Comparison of ENCODE assay signal across 1 cellular context in the genomic region with DNA sequence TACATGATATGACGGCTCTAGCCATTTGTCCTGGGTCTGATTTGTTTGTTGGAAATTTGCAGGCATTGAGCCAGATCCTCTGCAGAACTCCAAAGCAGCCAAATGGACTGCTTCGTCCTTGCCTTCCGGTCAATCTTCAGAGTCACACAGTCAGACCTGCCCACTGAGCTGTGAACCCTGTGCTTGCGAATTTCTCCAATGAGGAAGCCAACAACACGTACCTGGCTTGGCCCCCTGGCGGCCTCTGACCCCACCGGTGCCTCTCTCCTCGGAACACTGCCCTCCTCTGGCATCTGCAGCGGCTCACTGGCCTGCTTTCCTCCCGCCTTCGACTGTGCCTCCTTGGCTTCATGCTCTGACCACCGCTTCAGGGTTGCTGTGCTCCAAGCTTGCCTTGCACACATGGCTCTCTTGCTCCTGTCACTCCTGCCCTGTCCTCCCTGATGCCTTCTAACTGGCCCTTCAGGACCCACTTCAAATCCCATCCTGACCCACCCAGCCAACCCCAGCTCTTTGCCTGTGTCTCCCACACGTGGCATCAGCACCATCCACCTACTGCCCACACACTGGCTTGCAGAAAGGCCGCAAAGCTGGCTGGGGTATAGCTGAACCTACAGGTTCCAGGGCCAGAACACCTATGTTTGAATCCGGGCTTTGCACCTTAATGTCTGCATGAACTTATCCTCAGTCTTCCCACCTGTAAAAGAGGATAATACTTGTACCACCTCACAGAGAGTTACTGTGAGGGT.
TF ChIP-seq lines count a peak whose summit lies in the region.

No MANE protein-coding gene starts in this region.

TF ChIP-seq in HCT116, 20 proteins besides CTCF, POLR2A, EP300 and RAD21:
- TF ChIP-seq ZFX (IDR thresholded peaks at IDR 0.05) (no peak), YY1 (IDR thresholded peaks at IDR 0.05; ENCODE audit: extremely low read depth, insufficient replicate concordance, low read depth, low read length) (no peak), POLR2AphosphoS5 (IDR thresholded peaks at IDR 0.05; ENCODE audit: low read depth, low read length) (no peak), SRF (IDR thresholded peaks at IDR 0.05; ENCODE audit: low read depth) (no peak), TCF7L2 (IDR thresholded peaks at IDR 0.05; ENCODE audit: borderline replicate concordance, extremely low read depth, insufficient read depth, insufficient read length) (no peak), FOSL1 (IDR thresholded peaks at IDR 0.05; ENCODE audit: low read depth) (no peak), ZNF274 (IDR thresholded peaks at IDR 0.05; ENCODE audit: low read depth, low read length) (no peak), ELF1 (IDR thresholded peaks at IDR 0.05; ENCODE audit: borderline replicate concordance, low read depth) (no peak), EZH2phosphoT487 (IDR thresholded peaks at IDR 0.05; ENCODE audit: borderline replicate concordance) (no peak), JUND (IDR thresholded peaks at IDR 0.05) (no peak), EGR1 (IDR thresholded peaks at IDR 0.05; ENCODE audit: low read depth) (no peak), CBX3 (IDR thresholded peaks at IDR 0.05; ENCODE audit: low read depth) (no peak), SIN3A (IDR thresholded peaks at IDR 0.05; ENCODE audit: low read depth) (no peak), SP1 (IDR thresholded peaks at IDR 0.05; ENCODE audit: low read depth) (no peak), CEBPB (IDR thresholded peaks at IDR 0.05; ENCODE audit: low read depth) (no peak)
- TF ChIP-seq, protein P1, sequence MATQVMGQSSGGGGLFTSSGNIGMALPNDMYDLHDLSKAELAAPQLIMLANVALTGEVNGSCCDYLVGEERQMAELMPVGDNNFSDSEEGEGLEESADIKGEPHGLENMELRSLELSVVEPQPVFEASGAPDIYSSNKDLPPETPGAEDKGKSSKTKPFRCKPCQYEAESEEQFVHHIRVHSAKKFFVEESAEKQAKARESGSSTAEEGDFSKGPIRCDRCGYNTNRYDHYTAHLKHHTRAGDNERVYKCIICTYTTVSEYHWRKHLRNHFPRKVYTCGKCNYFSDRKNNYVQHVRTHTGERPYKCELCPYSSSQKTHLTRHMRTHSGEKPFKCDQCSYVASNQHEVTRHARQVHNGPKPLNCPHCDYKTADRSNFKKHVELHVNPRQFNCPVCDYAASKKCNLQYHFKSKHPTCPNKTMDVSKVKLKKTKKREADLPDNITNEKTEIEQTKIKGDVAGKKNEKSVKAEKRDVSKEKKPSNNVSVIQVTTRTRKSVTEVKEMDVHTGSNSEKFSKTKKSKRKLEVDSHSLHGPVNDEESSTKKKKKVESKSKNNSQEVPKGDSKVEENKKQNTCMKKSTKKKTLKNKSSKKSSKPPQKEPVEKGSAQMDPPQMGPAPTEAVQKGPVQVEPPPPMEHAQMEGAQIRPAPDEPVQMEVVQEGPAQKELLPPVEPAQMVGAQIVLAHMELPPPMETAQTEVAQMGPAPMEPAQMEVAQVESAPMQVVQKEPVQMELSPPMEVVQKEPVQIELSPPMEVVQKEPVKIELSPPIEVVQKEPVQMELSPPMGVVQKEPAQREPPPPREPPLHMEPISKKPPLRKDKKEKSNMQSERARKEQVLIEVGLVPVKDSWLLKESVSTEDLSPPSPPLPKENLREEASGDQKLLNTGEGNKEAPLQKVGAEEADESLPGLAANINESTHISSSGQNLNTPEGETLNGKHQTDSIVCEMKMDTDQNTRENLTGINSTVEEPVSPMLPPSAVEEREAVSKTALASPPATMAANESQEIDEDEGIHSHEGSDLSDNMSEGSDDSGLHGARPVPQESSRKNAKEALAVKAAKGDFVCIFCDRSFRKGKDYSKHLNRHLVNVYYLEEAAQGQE (IDR thresholded peaks at IDR 0.05; ENCODE audit: low read depth) = no peak
- TF ChIP-seq, protein P2, sequence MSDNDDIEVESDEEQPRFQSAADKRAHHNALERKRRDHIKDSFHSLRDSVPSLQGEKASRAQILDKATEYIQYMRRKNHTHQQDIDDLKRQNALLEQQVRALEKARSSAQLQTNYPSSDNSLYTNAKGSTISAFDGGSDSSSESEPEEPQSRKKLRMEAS (IDR thresholded peaks at IDR 0.05) = no peak
